ENCODE assay signal across 11 cellular contexts in the genomic region with DNA sequence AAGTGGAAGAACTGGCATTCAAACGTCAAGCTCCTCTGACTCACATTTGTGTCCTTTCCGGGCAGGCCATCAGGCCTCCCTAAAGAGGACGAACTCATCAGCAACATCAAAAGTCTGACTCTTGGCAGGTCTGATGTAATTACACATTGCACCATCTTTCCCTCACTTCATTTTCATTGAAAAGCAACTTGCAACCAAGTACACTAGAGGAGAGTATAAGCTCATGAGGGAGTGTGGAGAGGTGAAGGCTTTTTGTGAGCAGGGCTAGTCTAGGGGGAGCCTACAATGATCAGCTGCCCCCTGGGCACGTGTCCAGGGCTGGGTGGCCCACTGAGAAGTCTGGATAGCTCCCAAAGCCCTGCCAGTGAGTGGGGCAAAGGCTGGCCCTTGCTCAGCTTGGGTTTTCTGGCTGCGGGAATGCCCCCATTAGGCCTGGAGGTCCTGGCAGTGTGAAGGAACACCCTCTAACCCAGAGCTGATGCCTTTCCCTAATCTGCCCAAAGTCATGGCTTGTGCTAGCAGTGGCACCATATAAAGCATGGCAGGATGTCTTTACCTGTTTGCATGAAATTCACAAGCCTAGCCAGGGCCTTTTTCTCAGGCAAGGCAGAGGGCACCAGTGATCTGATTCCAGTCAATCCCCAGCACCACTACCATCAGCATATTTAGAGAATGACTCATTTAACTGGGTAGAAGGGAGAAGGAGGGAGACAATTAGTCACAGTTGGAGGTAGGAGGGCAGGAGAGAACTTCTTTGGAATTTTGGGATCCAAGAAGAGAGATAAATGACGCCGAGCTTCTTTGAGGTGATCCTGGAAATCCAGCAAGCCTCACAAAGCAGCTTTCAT. TPM values are rescaled to one million over a fixed set of nuclear protein-coding genes. Genes with fewer than 3 reads are reported as not detected.
DNase-seq lines count a peak whose midpoint lies in the region; ATAC-seq and TF ChIP-seq lines count a peak whose summit lies in the region.
"Had no signal": no experiment of that assay in that cellular context is flagged by ENCODE, and none has a peak within 500 bp of the region (broad histone marks: within the 10 kb centered on the region; RNA-seq: fewer than 3 reads in every experiment).

No MANE protein-coding gene starts in this region.

- no peaks in the 10 kb centered on the region for H3K9me2 ChIP-seq in GM23338 (ENCODE audit: insufficient read depth)

- no peaks in the 10 kb centered on the region for H4K20me1 ChIP-seq in GM23338 (replicated peaks; ENCODE audit: insufficient read depth)

- H3K36me3 ChIP-seq in GM23338 (ENCODE audit: insufficient read depth) (no peaks in the 10 kb centered on the region), RWPE2 (ENCODE audit: low read depth) (no peaks in the 10 kb centered on the region), esophagus muscularis mucosa (no peaks in the 10 kb centered on the region)

- intact Hi-C loops in esophagus muscularis mucosa (cut with DNase I) = loop anchor here (10.0 kb wide), 1 partner anchor 198 kb away; a partner anchor contains a TSS

- H3K27me3 Mint-ChIP-seq in GM23338 (ENCODE audit: insufficient read depth, low read depth, poor library complexity) = peaks cover 4% of the 10 kb centered on the region

- H3K9me3 Mint-ChIP-seq in GM23338 = no peaks in the 10 kb centered on the region

- ATAC-seq in GM23338 (peak; percentile 76), RWPE2 (ENCODE audit: low read depth) (peak; percentile 96), GM18498 (IDR thresholded peaks at IDR 0.05; ENCODE audit: unreplicated experiment) (no peak)

- H3K4me1 ChIP-seq in GM23338 (ENCODE audit: insufficient read depth) (peaks cover 18% of the 10 kb centered on the region), RWPE2 (ENCODE audit: insufficient read depth, poor library complexity, severe bottlenecking) (peaks cover 25% of the 10 kb centered on the region), esophagus muscularis mucosa (peaks cover 0 to 23% (median 8%) of the 10 kb centered on the region in 4 donors)

- TF ChIP-seq CTCF in GM23338 (conservative IDR thresholded peaks at IDR 0.05; ENCODE audit: low read depth in 2 of 2) = 0 out of 4 replicates have a peak, but pooled peaks of 1 of the 2 experiments have one; percentile 7
- TF ChIP-seq CTCF in RWPE2 (IDR thresholded peaks at IDR 0.05; ENCODE audit: poor library complexity, severe bottlenecking) = peak; percentile 24
- peak; percentile 13 for TF ChIP-seq CTCF in fibroblast of the aortic adventitia (IDR thresholded peaks at IDR 0.05; ENCODE audit: insufficient read depth, low read length)
- TF ChIP-seq CTCF in esophagus muscularis mucosa (IDR thresholded peaks at IDR 0.05) = no peak

- H3K4me3 Mint-ChIP-seq in GM23338 = no peak overlapping the region

- peaks cover 18% of the 10 kb centered on the region for H3K4me1 Mint-ChIP-seq in GM23338

- TF ChIP-seq EP300 in esophagus muscularis mucosa (IDR thresholded peaks at IDR 0.05) = no peak

- peak; percentile 42 for DNase-seq in GM23338 (ENCODE audit: low spot score)
- DNase-seq in RWPE2 (ENCODE audit: low spot score) = no peak
- DNase-seq in fibroblast of the aortic adventitia (ENCODE audit: low read depth) = peak; percentile 87
- peak; percentile 96 for DNase-seq in renal cortical epithelial cell (ENCODE audit: low read depth)
- no peak for DNase-seq in esophagus muscularis mucosa (ENCODE audit: extremely low spot score)
- DNase-seq in NCI-H524 treated with DMSO at 0.1 percent for 48 hours (lab: John Stamatoyannopoulos, UW) = no peak
- no peak for DNase-seq in NCI-H2081 treated with DMSO at 0.1 percent for 48 hours (lab: John Stamatoyannopoulos, UW)
- DNase-seq: activated gamma-delta T cell; SHP77 treated with DMSO at 0.1 percent for 48 hours; stimulated activated CD4-positive, alpha-beta T cell treated with anti-CD3 and anti-CD28 coated beads, Interleukin-4, amount 100 ng/mL, for 4 hours had no signal

- no peaks in the 10 kb centered on the region for H3K79me2 ChIP-seq in GM23338 (replicated peaks; ENCODE audit: insufficient read depth)

- H3K4me3 ChIP-seq in GM23338 = no peak overlapping the region
- no peak overlapping the region for H3K4me3 ChIP-seq in RWPE2 (ENCODE audit: severe bottlenecking)
- H3K4me3 ChIP-seq in fibroblast of the aortic adventitia (ENCODE audit: low read depth, low read length) = no peak overlapping the region
- no peak overlapping the region for H3K4me3 ChIP-seq in esophagus muscularis mucosa

- no peak for TF ChIP-seq POLR2A in esophagus muscularis mucosa (IDR thresholded peaks at IDR 0.05; ENCODE audit: low read depth)

- H3K27me3 ChIP-seq in GM23338 (ENCODE audit: insufficient read depth) (no peaks in the 10 kb centered on the region), RWPE2 (ENCODE audit: insufficient read depth, poor library complexity, severe bottlenecking) (no peaks in the 10 kb centered on the region), esophagus muscularis mucosa (no peaks in the 10 kb centered on the region)

- no peaks in the 10 kb centered on the region for H3K36me3 Mint-ChIP-seq in GM23338 (ENCODE audit: low read depth)

- no peaks in the 10 kb centered on the region for H3F3A ChIP-seq in GM23338 (replicated peaks; ENCODE audit: low read depth)

- WGBS in esophagus muscularis mucosa = 69% methylated on average over 7 of the region's 7 CpGs

- 0 out of 2 replicates have a peak overlapping the region, but pooled peaks have one; percentile 11 for H2AFZ ChIP-seq in GM23338

- H3K9me3 ChIP-seq in RWPE2 (ENCODE audit: severe bottlenecking) (no peaks in the 10 kb centered on the region), esophagus muscularis mucosa (no peaks in the 10 kb centered on the region)

- H3K27ac Mint-ChIP-seq in GM23338 = peak overlapping the region; percentile 34; the same call in 1 of the 2 replicates

- peak overlapping the region; percentile 64; the same call in 1 of the 2 replicates for H3K4me2 ChIP-seq in GM23338

- no peak overlapping the region for H3K27ac ChIP-seq in GM23338 (ENCODE audit: low read depth)
- H3K27ac ChIP-seq in RWPE2 (ENCODE audit: poor library complexity, severe bottlenecking) = peak overlapping the region; percentile 90
- H3K27ac ChIP-seq in esophagus muscularis mucosa (replicated peaks in 1 of 4) = peak overlapping the region in 1 of 4 donors; percentile 64

RNA-seq across cellular contexts. Expression of a gene that starts 8.5 kb away (rescaled TPM):
- 0.47 and 2.0 TPM in 2 replicates for total RNA-seq in GM23338 (2014; rRNA removed; shearing (Covaris generic))
- 0.71 and 0.87 TPM in 2 replicates for polyA plus RNA-seq in GM23338 (2016; fragmentation: Nextera tagmentation; extraction: Ambion mirVana)
- total RNA-seq in fibroblast of the aortic adventitia (ENCODE audit: low replicate concordance) (1.3 TPM in 1 of 2 replicates, not detected in the other), renal cortical epithelial cell (1.5 and 14.1 TPM in 2 replicates), esophagus muscularis mucosa (under 1 TPM in 2 of 4 donors, not detected in 2; 0.26 to 0.33 TPM)

RNA-seq across cellular contexts. Expression of a gene that starts 49.3 kb away (rescaled TPM):
- not detected in 2 replicates for total RNA-seq in GM23338 (2014; rRNA removed; shearing (Covaris generic))
- not detected in 2 replicates for polyA plus RNA-seq in GM23338 (2016; fragmentation: Nextera tagmentation; extraction: Ambion mirVana)
- total RNA-seq in fibroblast of the aortic adventitia (ENCODE audit: low replicate concordance) (not detected in 2 replicates), renal cortical epithelial cell (1.4 and 204 TPM in 2 replicates), esophagus muscularis mucosa (1 to 10 TPM in 1 of 4 donors, not detected in 3; 3.5 TPM)

Comparison
In these comparisons a context has a peak if more than half of its experiments do, and no peak if none do; other contexts are left out.
1. DNase-seq: peak in GM23338 (single experiment), fibroblast of the aortic adventitia (single experiment) and renal cortical epithelial cell (single experiment); none in RWPE2 (single experiment), esophagus muscularis mucosa (single experiment), NCI-H524 treated with DMSO at 0.1 percent for 48 hours (single experiment) and NCI-H2081 treated with DMSO at 0.1 percent for 48 hours (single experiment).
2. CTCF ChIP-seq: peak in RWPE2 (single experiment) and fibroblast of the aortic adventitia (single experiment); none in esophagus muscularis mucosa (0 of 3).